21 cellular contexts compared by ENCODE assay signal in genomic region chrX:884091-884490, GRCh38.
"Had no signal": no experiment of that assay in that cellular context is flagged by ENCODE, and none has a peak within 500 bp of the region (broad histone marks: within the 10 kb centered on the region; RNA-seq: fewer than 3 reads in every experiment).

No MANE protein-coding gene starts in this region.

- H3K9ac ChIP-seq: KMS-11, SK-N-SH had no signal

- ATAC-seq: K562 had no signal

- FAIRE-seq: HepG2, K562, RCC 7860 had no signal

- H3K9me3 ChIP-seq: SK-N-SH had no signal

- H3K4me2 ChIP-seq: KMS-11, SK-N-SH had no signal

- H3K4me3 ChIP-seq: K562 had no signal

- H3K27ac ChIP-seq: KMS-11 had no signal

- DNase-seq: Kasumi-1, MM.1S, NCI-H1092 treated with DMSO at 0.1 percent for 48 hours, NCI-H1436, NCI-H187, NCI-H2029, NCI-H2081 treated with DMSO at 0.1 percent for 48 hours, NCI-H2171, NCI-H226, NCI-H446, NCI-H510A, NCI-H524 treated with DMSO at 0.1 percent for 48 hours, NCI-H69, NCI-H774, SHP77, SK-N-SH, SW 1271 had no signal
